Comparison of ENCODE assay signal across 22 cellular contexts in the genomic region with DNA sequence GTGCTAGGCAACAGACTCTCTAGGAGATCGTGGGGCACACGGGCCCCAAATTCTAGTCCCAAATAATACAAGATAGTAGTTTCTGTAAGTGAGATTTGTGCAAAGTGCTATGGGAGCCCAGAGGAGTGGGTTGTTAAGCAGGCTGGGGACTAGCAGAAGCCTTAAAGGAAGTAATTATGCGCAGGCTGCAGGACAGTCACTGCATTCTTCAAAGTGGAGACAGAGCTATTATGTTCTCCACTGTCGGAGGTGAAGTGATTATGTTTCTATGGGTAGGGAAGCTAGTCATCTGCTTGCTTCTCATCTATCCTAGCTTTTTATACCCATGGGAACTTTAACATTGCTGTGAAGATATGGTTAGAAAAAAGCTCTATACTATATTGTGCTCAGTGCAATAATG.
DNase-seq lines count a peak whose midpoint lies in the region; ATAC-seq and TF ChIP-seq lines count a peak whose summit lies in the region.
"Had no signal": no experiment of that assay in that cellular context is flagged by ENCODE, and none has a peak within 500 bp of the region (broad histone marks: within the 10 kb centered on the region; RNA-seq: fewer than 3 reads in every experiment).

No MANE protein-coding gene starts in this region.

- H3K79me2 ChIP-seq in hepatocyte: no peaks in the 10 kb centered on the region

- no peak overlapping the region for H3K27ac ChIP-seq in hepatocyte
- H3K27ac ChIP-seq in breast epithelium: no peak overlapping the region
- H3K27ac ChIP-seq: BLaER1 treated with 17β-estradiol and CSF1 and Interleukin-3, amounts not matched to agents 10 nM and 100 nM; HL-60; KMS-11; SK-N-MC had no signal

- intact Hi-C loops in breast epithelium (cut with DNase I; ENCODE audit: low total_unique reads): loop anchor here (10.0 kb wide), 1 partner anchor 552 kb away; no protein-coding TSS in a partner anchor

- no peak for ATAC-seq in HG02759 (IDR thresholded peaks at IDR 0.05; ENCODE audit: unreplicated experiment)
- ATAC-seq: GM12878, Panc1 had no signal

- H3K9me3 ChIP-seq in hepatocyte (ENCODE audit: low read depth) (no peaks in the 10 kb centered on the region), breast epithelium (no peaks in the 10 kb centered on the region)

- no peaks in the 10 kb centered on the region for H3K4me1 ChIP-seq in hepatocyte (ENCODE audit: insufficient read depth)
- H3K4me1 ChIP-seq in breast epithelium: no peaks in the 10 kb centered on the region
- H3K4me1 ChIP-seq: BLaER1 treated with 17β-estradiol and CSF1 and Interleukin-3, amounts not matched to agents 10 nM and 100 nM had no signal

- peak; percentile 33 for DNase-seq in NCI-H748 (lab: John Stamatoyannopoulos, UW; ENCODE audit: unreplicated experiment)
- no peak for DNase-seq in NCI-H748 treated with DMSO at 0.1 percent for 48 hours (lab: John Stamatoyannopoulos, UW)
- peak; percentile 27 for DNase-seq in NCI-H146 treated with DMSO at 0.1 percent for 48 hours (lab: John Stamatoyannopoulos, UW; ENCODE audit: unreplicated experiment)
- peak; percentile 11 for DNase-seq in hepatocyte (ENCODE audit: low spot score)
- DNase-seq in AG08396 (ENCODE audit: low spot score): no peak
- DNase-seq in breast epithelium (ENCODE audit: low spot score in 2 of 2): no peak
- DNase-seq: AML-193; CD4-positive, alpha-beta T cell; GDM1; MM.1S; NCI-H2029 treated with DMSO at 0.1 percent for 48 hours; NCI-H2171 treated with DMSO at 0.1 percent for 48 hours; NCI-H345; NCI-H524; SIG-M5 had no signal

- WGBS in hepatocyte (ENCODE audit: low lambda C conversion rate, missing lambda C conversion rate): 59% methylated on average over 4 of the region's 4 CpGs

- TF ChIP-seq POLR2A in breast epithelium (IDR thresholded peaks at IDR 0.05): no peak

- no peaks in the 10 kb centered on the region for H3K36me3 ChIP-seq in hepatocyte (replicated peaks; ENCODE audit: insufficient read depth, low read depth)
- no peaks in the 10 kb centered on the region for H3K36me3 ChIP-seq in breast epithelium
- H3K36me3 ChIP-seq: BLaER1 treated with 17β-estradiol and CSF1 and Interleukin-3, amounts not matched to agents 10 nM and 100 nM had no signal

- no peak overlapping the region for H3K4me2 ChIP-seq in hepatocyte
- H3K4me2 ChIP-seq: BLaER1 treated with 17β-estradiol and CSF1 and Interleukin-3, amounts not matched to agents 10 nM and 100 nM; KMS-11 had no signal

- H3K4me3 ChIP-seq in hepatocyte: no peak overlapping the region
- no peak overlapping the region for H3K4me3 ChIP-seq in breast epithelium
- H3K4me3 ChIP-seq: BLaER1 treated with 17β-estradiol and CSF1 and Interleukin-3, amounts not matched to agents 10 nM and 100 nM; GM12878; SK-N-MC had no signal

- no peaks in the 10 kb centered on the region for H4K20me1 ChIP-seq in hepatocyte (ENCODE audit: insufficient read depth, poor library complexity, severe bottlenecking)
- H4K20me1 ChIP-seq: BLaER1 treated with 17β-estradiol and CSF1 and Interleukin-3, amounts not matched to agents 10 nM and 100 nM had no signal

- no peak for TF ChIP-seq CTCF in hepatocyte (IDR thresholded peaks at IDR 0.05; ENCODE audit: poor library complexity)
- TF ChIP-seq CTCF in breast epithelium (IDR thresholded peaks at IDR 0.05): no peak

- H3K9me2 ChIP-seq in hepatocyte (replicated peaks; ENCODE audit: insufficient read depth): no peaks in the 10 kb centered on the region

- no peak overlapping the region for H2AFZ ChIP-seq in hepatocyte

- H3K27me3 ChIP-seq in hepatocyte (no peaks in the 10 kb centered on the region), breast epithelium (no peaks in the 10 kb centered on the region)
- H3K27me3 ChIP-seq: BLaER1 treated with 17β-estradiol and CSF1 and Interleukin-3, amounts not matched to agents 10 nM and 100 nM had no signal

Comparison
In these comparisons a context has a peak if more than half of its experiments do, and no peak if none do; other contexts are left out.
1. DNase-seq: peak in NCI-H748 (single experiment), NCI-H146 treated with DMSO at 0.1 percent for 48 hours (single experiment) and hepatocyte (single experiment); none in NCI-H748 treated with DMSO at 0.1 percent for 48 hours (single experiment), AG08396 (single experiment) and breast epithelium (0 of 2).